1 cellular context compared by ENCODE assay signal in genomic region chr16:75647492-75648264, GRCh38.
TF ChIP-seq lines count a peak whose summit lies in the region.

KARS1 (minus strand) TSS chr16:75647665; CDS start chr16:75647639, 26 bp downstream.
A gene with protein sequence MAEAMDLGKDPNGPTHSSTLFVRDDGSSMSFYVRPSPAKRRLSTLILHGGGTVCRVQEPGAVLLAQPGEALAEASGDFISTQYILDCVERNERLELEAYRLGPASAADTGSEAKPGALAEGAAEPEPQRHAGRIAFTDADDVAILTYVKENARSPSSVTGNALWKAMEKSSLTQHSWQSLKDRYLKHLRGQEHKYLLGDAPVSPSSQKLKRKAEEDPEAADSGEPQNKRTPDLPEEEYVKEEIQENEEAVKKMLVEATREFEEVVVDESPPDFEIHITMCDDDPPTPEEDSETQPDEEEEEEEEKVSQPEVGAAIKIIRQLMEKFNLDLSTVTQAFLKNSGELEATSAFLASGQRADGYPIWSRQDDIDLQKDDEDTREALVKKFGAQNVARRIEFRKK (plus strand): TSS chr16:75647773. CDS start chr16:75647883, 110 bp downstream.

TF ChIP-seq in HepG2, 621 proteins besides CTCF, POLR2A, EP300 and RAD21 (continued from another document and continues in another):
- TF ChIP-seq FOXO4 (CRISPR knock-in tag; conservative IDR thresholded peaks at IDR 0.05) = no peak
- TF ChIP-seq MIXL1 (CRISPR knock-in tag; IDR thresholded peaks at IDR 0.05) = peak; percentile 95
- TF ChIP-seq RBFOX2 (IDR thresholded peaks at IDR 0.05; ENCODE audit: low read depth, low read length) = peak; percentile 96
- no peak for TF ChIP-seq MTA3 (CRISPR knock-in tag; IDR thresholded peaks at IDR 0.05)
- 0 out of 2 replicates have a peak, but pooled peaks have one; percentile 28 for TF ChIP-seq ZBTB21 (CRISPR knock-in tag; IDR thresholded peaks at IDR 0.05)
- TF ChIP-seq RFX5 (IDR thresholded peaks at IDR 0.05; ENCODE audit: low read depth, low read length) = no peak
- TF ChIP-seq ZFP41 (CRISPR knock-in tag; IDR thresholded peaks at IDR 0.05; ENCODE audit: borderline replicate concordance) = peak; percentile 41; the same call in 1 of the 2 replicates
- TF ChIP-seq ATRX (CRISPR knock-in tag; IDR thresholded peaks at IDR 0.05; ENCODE audit: borderline replicate concordance) = no peak
- no peak for TF ChIP-seq KLF9 (CRISPR knock-in tag; IDR thresholded peaks at IDR 0.05; ENCODE audit: low read depth)
- peak; percentile 92 for TF ChIP-seq PHF20 (CRISPR knock-in tag; IDR thresholded peaks at IDR 0.05)
- no peak for TF ChIP-seq EHMT2 (IDR thresholded peaks at IDR 0.05; ENCODE audit: borderline replicate concordance, low read depth, low read length)
- peak; percentile 85; the same call in 1 of the 2 replicates for TF ChIP-seq KIAA2018 (CRISPR knock-in tag; IDR thresholded peaks at IDR 0.05; ENCODE audit: borderline replicate concordance)
- TF ChIP-seq KDM5A (IDR thresholded peaks at IDR 0.05; ENCODE audit: borderline replicate concordance, low read length) = peak; percentile 94
- no peak for TF ChIP-seq ZNF768 (CRISPR knock-in tag; IDR thresholded peaks at IDR 0.05)
- TF ChIP-seq ATF7-NPFF (CRISPR knock-in tag; IDR thresholded peaks at IDR 0.05; ENCODE audit: low read depth) = peak; percentile 51
- TF ChIP-seq SP1 (IDR thresholded peaks at IDR 0.05) = no peak
- peak; percentile 89 for TF ChIP-seq SP1 (CRISPR knock-in tag; IDR thresholded peaks at IDR 0.05)
- TF ChIP-seq MED1 (CRISPR knock-in tag; IDR thresholded peaks at IDR 0.05) = peak; percentile 62
- TF ChIP-seq SP4 (CRISPR knock-in tag; IDR thresholded peaks at IDR 0.05) = peak; percentile 95
- peak; percentile 53 for TF ChIP-seq CBX1 (IDR thresholded peaks at IDR 0.05; ENCODE audit: low read depth)
- TF ChIP-seq ZNF382 (CRISPR knock-in tag; IDR thresholded peaks at IDR 0.05; ENCODE audit: borderline replicate concordance) = no peak
- no peak for TF ChIP-seq ZNF101 (CRISPR knock-in tag; IDR thresholded peaks at IDR 0.05; ENCODE audit: borderline replicate concordance, low read depth)
- TF ChIP-seq GABPB1 (CRISPR knock-in tag; IDR thresholded peaks at IDR 0.05) = peak; percentile 99
- TF ChIP-seq, protein P1, sequence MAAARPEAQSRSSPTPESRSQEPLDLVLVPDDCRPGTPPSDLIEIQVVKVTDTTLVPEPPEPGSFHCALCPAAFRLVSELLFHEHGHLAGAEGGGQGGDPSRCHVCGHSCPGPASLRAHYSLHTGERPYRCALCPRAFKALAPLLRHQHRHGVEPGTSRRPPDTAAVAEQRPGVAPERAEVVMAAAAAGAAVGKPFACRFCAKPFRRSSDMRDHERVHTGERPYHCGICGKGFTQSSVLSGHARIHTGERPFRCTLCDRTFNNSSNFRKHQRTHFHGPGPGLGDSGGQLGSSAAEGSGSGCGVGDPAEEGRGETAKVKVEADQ (CRISPR knock-in tag; IDR thresholded peaks at IDR 0.05; ENCODE audit: borderline replicate concordance) = peak; percentile 86; the same call in 1 of the 2 replicates
- TF ChIP-seq, protein P2, sequence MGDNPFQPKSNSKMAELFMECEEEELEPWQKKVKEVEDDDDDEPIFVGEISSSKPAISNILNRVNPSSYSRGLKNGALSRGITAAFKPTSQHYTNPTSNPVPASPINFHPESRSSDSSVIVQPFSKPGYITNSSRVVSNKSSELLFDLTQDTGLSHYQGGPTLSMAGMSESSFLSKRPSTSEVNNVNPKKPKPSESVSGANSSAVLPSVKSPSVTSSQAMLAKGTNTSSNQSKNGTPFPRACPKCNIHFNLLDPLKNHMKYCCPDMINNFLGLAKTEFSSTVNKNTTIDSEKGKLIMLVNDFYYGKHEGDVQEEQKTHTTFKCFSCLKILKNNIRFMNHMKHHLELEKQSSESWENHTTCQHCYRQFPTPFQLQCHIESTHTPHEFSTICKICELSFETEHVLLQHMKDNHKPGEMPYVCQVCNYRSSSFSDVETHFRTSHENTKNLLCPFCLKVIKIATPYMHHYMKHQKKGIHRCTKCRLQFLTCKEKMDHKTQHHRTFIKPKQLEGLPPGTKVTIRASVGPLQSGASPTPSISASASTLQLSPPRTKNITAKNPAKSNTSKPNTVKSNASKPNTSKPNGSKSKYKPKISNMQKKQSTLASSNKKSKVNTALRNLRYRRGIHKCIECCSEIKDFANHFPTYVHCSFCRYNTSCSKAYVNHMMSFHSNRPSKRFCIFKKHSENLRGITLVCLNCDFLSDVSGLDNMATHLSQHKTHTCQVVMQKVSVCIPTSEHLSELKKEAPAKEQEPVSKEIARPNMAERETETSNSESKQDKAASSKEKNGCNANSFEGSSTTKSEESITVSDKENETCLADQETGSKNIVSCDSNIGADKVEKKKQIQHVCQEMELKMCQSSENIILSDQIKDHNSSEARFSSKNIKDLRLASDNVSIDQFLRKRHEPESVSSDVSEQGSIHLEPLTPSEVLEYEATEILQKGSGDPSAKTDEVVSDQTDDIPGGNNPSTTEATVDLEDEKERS (CRISPR knock-in tag; IDR thresholded peaks at IDR 0.05) = peak; percentile 27
- TF ChIP-seq, protein P3, sequence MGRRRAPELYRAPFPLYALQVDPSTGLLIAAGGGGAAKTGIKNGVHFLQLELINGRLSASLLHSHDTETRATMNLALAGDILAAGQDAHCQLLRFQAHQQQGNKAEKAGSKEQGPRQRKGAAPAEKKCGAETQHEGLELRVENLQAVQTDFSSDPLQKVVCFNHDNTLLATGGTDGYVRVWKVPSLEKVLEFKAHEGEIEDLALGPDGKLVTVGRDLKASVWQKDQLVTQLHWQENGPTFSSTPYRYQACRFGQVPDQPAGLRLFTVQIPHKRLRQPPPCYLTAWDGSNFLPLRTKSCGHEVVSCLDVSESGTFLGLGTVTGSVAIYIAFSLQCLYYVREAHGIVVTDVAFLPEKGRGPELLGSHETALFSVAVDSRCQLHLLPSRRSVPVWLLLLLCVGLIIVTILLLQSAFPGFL (CRISPR knock-in tag; IDR thresholded peaks at IDR 0.05) = no peak
- TF ChIP-seq JUN (CRISPR knock-in tag; IDR thresholded peaks at IDR 0.05) = no peak
- no peak for TF ChIP-seq ZKSCAN5 (CRISPR knock-in tag; IDR thresholded peaks at IDR 0.05)
- TF ChIP-seq NBN (conservative IDR thresholded peaks at IDR 0.05) = no peak
- peak; percentile 34; the same call in 1 of the 2 replicates for TF ChIP-seq ARNTL (CRISPR knock-in tag; IDR thresholded peaks at IDR 0.05)
- no peak for TF ChIP-seq HNRNPK (IDR thresholded peaks at IDR 0.05; ENCODE audit: low read depth, low read length, poor library complexity, severe bottlenecking)
- no peak; the same call in 1 of the 2 replicates for TF ChIP-seq ZNF251 (CRISPR knock-in tag; IDR thresholded peaks at IDR 0.05)
- no peak for TF ChIP-seq SAFB2 (CRISPR knock-in tag; IDR thresholded peaks at IDR 0.05; ENCODE audit: borderline replicate concordance, low read depth)
- TF ChIP-seq FOSL2 (CRISPR knock-in tag; IDR thresholded peaks at IDR 0.05) = peak; percentile 16; the same call in 1 of the 2 replicates
- TF ChIP-seq YEATS4 (CRISPR knock-in tag; IDR thresholded peaks at IDR 0.05; ENCODE audit: borderline replicate concordance) = peak; percentile 82
- TF ChIP-seq ZNF383 (CRISPR knock-in tag; IDR thresholded peaks at IDR 0.05; ENCODE audit: borderline replicate concordance) = no peak
- TF ChIP-seq, protein P4, sequence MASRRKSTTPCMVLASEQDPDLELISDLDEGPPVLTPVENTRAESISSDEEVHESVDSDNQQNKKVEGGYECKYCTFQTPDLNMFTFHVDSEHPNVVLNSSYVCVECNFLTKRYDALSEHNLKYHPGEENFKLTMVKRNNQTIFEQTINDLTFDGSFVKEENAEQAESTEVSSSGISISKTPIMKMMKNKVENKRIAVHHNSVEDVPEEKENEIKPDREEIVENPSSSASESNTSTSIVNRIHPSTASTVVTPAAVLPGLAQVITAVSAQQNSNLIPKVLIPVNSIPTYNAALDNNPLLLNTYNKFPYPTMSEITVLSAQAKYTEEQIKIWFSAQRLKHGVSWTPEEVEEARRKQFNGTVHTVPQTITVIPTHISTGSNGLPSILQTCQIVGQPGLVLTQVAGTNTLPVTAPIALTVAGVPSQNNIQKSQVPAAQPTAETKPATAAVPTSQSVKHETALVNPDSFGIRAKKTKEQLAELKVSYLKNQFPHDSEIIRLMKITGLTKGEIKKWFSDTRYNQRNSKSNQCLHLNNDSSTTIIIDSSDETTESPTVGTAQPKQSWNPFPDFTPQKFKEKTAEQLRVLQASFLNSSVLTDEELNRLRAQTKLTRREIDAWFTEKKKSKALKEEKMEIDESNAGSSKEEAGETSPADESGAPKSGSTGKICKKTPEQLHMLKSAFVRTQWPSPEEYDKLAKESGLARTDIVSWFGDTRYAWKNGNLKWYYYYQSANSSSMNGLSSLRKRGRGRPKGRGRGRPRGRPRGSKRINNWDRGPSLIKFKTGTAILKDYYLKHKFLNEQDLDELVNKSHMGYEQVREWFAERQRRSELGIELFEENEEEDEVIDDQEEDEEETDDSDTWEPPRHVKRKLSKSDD (CRISPR knock-in tag; IDR thresholded peaks at IDR 0.05; ENCODE audit: low read depth) = peak; percentile 29
- peak; percentile 97 for TF ChIP-seq ZNF605 (CRISPR knock-in tag; IDR thresholded peaks at IDR 0.05)
- peak; percentile 64; the same call in 1 of the 2 replicates for TF ChIP-seq HOXD1 (CRISPR knock-in tag; IDR thresholded peaks at IDR 0.05)
- peak; percentile 95 for TF ChIP-seq THAP11 (CRISPR knock-in tag; IDR thresholded peaks at IDR 0.05)
- TF ChIP-seq ZC3H13 (CRISPR knock-in tag; IDR thresholded peaks at IDR 0.05) = no peak
- TF ChIP-seq AHR (CRISPR knock-in tag; IDR thresholded peaks at IDR 0.05) = 0 out of 2 replicates have a peak, but pooled peaks have one; percentile 19
- TF ChIP-seq GATA4 (IDR thresholded peaks at IDR 0.05; ENCODE audit: borderline replicate concordance, low read depth) = peak; percentile 87
- peak; percentile 96 for TF ChIP-seq ASH2L (IDR thresholded peaks at IDR 0.05; ENCODE audit: insufficient read length, low read depth, low read length)
- TF ChIP-seq ZNF124 (CRISPR knock-in tag; IDR thresholded peaks at IDR 0.05) = peak; percentile 83; the same call in 1 of the 2 replicates
- TF ChIP-seq ELF4 (CRISPR knock-in tag; IDR thresholded peaks at IDR 0.05; ENCODE audit: borderline replicate concordance) = no peak; the same call in 1 of the 2 replicates
- no peak for TF ChIP-seq GPN1 (CRISPR knock-in tag; IDR thresholded peaks at IDR 0.05; ENCODE audit: borderline replicate concordance)
- TF ChIP-seq ZNF547 (CRISPR knock-in tag; IDR thresholded peaks at IDR 0.05) = no peak
- peak; percentile 84 for TF ChIP-seq ERF (CRISPR knock-in tag; IDR thresholded peaks at IDR 0.05)
- peak; percentile 54 for TF ChIP-seq AGO1 (IDR thresholded peaks at IDR 0.05; ENCODE audit: low read depth, low read length, poor library complexity, severe bottlenecking)
- no peak for TF ChIP-seq REXO4 (CRISPR knock-in tag; IDR thresholded peaks at IDR 0.05; ENCODE audit: borderline replicate concordance)
- peak; percentile 71; the same call in 1 of the 2 replicates for TF ChIP-seq ZNF543 (CRISPR knock-in tag; IDR thresholded peaks at IDR 0.05)
